In the genomic region with DNA sequence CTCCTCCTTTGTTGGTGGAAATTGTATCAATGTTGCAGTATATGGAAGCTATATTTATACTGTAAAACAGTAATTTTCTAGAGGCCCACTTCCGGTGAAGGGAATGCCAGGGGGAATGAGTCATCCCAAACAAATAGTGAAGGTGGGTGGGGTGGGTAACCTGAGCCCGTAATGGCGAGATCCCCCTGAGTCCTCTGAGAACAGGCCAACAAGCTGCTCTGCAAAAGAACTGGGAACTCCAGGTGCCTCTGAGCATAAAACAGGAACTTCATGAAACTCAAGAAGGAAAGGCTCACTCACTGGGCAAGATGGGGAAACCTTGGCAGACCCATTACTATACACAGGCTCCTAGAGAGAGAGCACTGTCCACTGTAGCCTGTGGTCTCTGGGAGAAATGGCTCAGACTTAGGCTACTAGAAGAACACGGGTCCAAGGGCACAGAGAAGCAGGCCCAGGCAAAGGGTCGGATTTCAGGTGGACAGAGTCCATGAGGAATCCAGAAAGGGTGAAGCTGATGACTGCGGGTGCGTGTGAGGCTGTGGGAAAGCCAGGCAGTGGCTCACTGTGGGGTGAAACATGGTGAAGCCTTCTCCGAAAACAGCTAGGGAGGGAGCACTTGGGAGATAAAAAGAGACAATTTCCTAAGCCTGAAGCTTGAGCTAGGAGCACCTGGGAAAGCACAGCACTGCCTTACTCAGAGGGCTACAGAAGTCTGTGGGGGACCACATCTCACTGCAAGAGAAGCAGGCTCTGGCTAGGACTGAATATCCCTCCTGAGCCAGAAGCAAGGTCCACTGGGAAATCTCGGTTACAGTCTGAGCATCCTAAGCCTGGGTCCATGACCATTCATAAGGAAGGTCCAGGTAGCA, we compare ENCODE assay signal across 10 cellular contexts. TPM values are rescaled to one million over a fixed set of nuclear protein-coding genes. Genes with fewer than 3 reads are reported as not detected.
DNase-seq lines count a peak whose midpoint lies in the region; ATAC-seq, FAIRE-seq and TF ChIP-seq lines count a peak whose summit lies in the region.
"Had no signal": no experiment of that assay in that cellular context is flagged by ENCODE, and none has a peak within 500 bp of the region (broad histone marks: within the 10 kb centered on the region; RNA-seq: fewer than 3 reads in every experiment).

No MANE protein-coding gene starts in this region.

- H3K27ac ChIP-seq in right atrium auricular region: peak overlapping the region; percentile 59 to 60
- peak overlapping the region; percentile 56 for H3K27ac ChIP-seq in foreskin keratinocyte
- H3K27ac ChIP-seq in small intestine (ENCODE audit: low read depth in 1 of 2, low read length in 1 of 2): no peak overlapping the region

- 53 to 63% (median 57%) methylated on average over 9 of the region's 9 CpGs for whole genome bisulfite sequencing in small intestine, 3 donors

- no peak for ATAC-seq in Right ventricle myocardium inferior
- peak; percentile 47 for ATAC-seq in foreskin keratinocyte

- H3K36me3 ChIP-seq in right atrium auricular region (peaks cover 28% of the 10 kb centered on the region), small intestine (ENCODE audit: control insufficient read depth in 2 of 2, insufficient read depth in 2 of 2, low read length in 2 of 2) (no peaks in the 10 kb centered on the region)

- DNase-seq in right atrium auricular region (ENCODE audit: low spot score) (no peak), Right ventricle myocardium inferior (ENCODE audit: missing footprints) (no peak), RPMI7951 (ENCODE audit: low read depth) (peak; percentile 78), foreskin keratinocyte (peak in 1 of 2 donors; percentile 52), small intestine (no peak), frontal cortex (ENCODE audit: low spot score in 2 of 2) (no peak)
- no peak for DNase-seq in activated effector memory CD4-positive, alpha-beta T cell treated with Interleukin-2 at 50 U/mL for 16 hours
- no peak for DNase-seq in activated CD4-positive, alpha-beta T cell treated with anti-CD3 and anti-CD28 coated beads for 1 hour
- DNase-seq: GOT3; stimulated activated CD4-positive, alpha-beta T cell treated with anti-CD3 and anti-CD28 coated beads, Interleukin-12 subunit alpha, Interleukin-12 subunit beta, amount 100 ng/mL, for 4 hours had no signal

- peaks cover 0 to 15% of the 10 kb centered on the region in 2 donors for H3K4me1 ChIP-seq in right atrium auricular region
- H3K4me1 ChIP-seq in foreskin keratinocyte: peaks cover 14% of the 10 kb centered on the region
- no peaks in the 10 kb centered on the region for H3K4me1 ChIP-seq in small intestine (ENCODE audit: control insufficient read depth in 2 of 2, insufficient read depth in 1 of 2, low read depth in 1 of 2, low read length in 1 of 2)

- no peak for FAIRE-seq in small intestine (lab: Jason Lieb, UNC)
- no peak for FAIRE-seq in frontal cortex (lab: Jason Lieb, UNC)

- intact Hi-C loops in Right ventricle myocardium inferior (cut with DNase I): loop anchor here (2.0 kb wide), 1 partner anchor 19 kb away; no protein-coding TSS in a partner anchor

- TF ChIP-seq CTCF in right atrium auricular region (IDR thresholded peaks at IDR 0.05): no peak
- no peak for TF ChIP-seq CTCF in foreskin keratinocyte (conservative IDR thresholded peaks at IDR 0.05)

- H3K4me3 ChIP-seq in right atrium auricular region (no peak overlapping the region), small intestine (ENCODE audit: low read depth in 1 of 2, low read length in 2 of 2) (no peak overlapping the region)

- H3K9me3 ChIP-seq in right atrium auricular region (no peaks in the 10 kb centered on the region), small intestine (ENCODE audit: control insufficient read depth, low read depth) (no peaks in the 10 kb centered on the region)

- H3K27me3 ChIP-seq in right atrium auricular region (no peaks in the 10 kb centered on the region), foreskin keratinocyte (no peaks in the 10 kb centered on the region), small intestine (ENCODE audit: control insufficient read depth in 2 of 2, insufficient read depth in 2 of 2, low read length in 2 of 2) (no peaks in the 10 kb centered on the region)

RNA-seq across cellular contexts. Expression of a gene that starts 19.8 kb away (rescaled TPM):
- total RNA-seq in right atrium auricular region (10 to 100 TPM; 20.2 to 57.8 TPM), Right ventricle myocardium inferior (55.7 TPM), foreskin keratinocyte (29.3 and 39.6 TPM in 2 replicates), frontal cortex (16.3 TPM)
- 64.3 and 72.7 TPM in 2 replicates for total RNA-seq in RPMI7951 (2014; rRNA removed; shearing (Covaris generic))
- polyA plus RNA-seq in foreskin keratinocyte (30.7 and 44.9 TPM in 2 replicates), small intestine (1 to 10 TPM in 2 of 3 donors, not detected in 1; 3.0 to 7.1 TPM)

RNA-seq across cellular contexts. Expression of a gene that starts 58.1 kb away (rescaled TPM):
- 1 to 10 TPM; 3.1 to 6.3 TPM for total RNA-seq in right atrium auricular region
- total RNA-seq in Right ventricle myocardium inferior: 3.7 TPM
- total RNA-seq in RPMI7951 (2014; rRNA removed; shearing (Covaris generic)): 8.4 and 9.0 TPM in 2 replicates
- 3.1 and 3.7 TPM in 2 replicates for total RNA-seq in foreskin keratinocyte
- polyA plus RNA-seq in foreskin keratinocyte: 2.0 and 2.8 TPM in 2 replicates
- 1 to 10 TPM in 2 of 3 donors, under 1 TPM in 1; 0.89 to 2.4 (median 1.1) TPM for polyA plus RNA-seq in small intestine
- 7.3 TPM for total RNA-seq in frontal cortex

RNA-seq across cellular contexts. Expression of a gene that starts 58.5 kb away (rescaled TPM):
- total RNA-seq in right atrium auricular region: 10 to 100 TPM; 23.4 to 35.3 TPM
- total RNA-seq in Right ventricle myocardium inferior: 70.9 TPM
- total RNA-seq in RPMI7951 (2014; rRNA removed; shearing (Covaris generic)): 12.5 and 14.5 TPM in 2 replicates
- total RNA-seq in foreskin keratinocyte: 11.0 and 11.8 TPM in 2 replicates
- polyA plus RNA-seq in foreskin keratinocyte: 7.9 and 8.6 TPM in 2 replicates
- 1 to 10 TPM in 1 of 3 donors, under 1 TPM in 2; 0.81 to 2.0 (median 0.89) TPM for polyA plus RNA-seq in small intestine
- 145 TPM for total RNA-seq in frontal cortex

Comparison
In these comparisons a context has a peak if more than half of its experiments do, and no peak if none do; other contexts are left out.
1. H3K27ac ChIP-seq: peak in right atrium auricular region (2 of 2) and foreskin keratinocyte (single experiment); none in small intestine (0 of 2).